ENCODE assay signal across 8 cellular contexts in genomic region chr1:206202789-206203363, GRCh38. TPM values are rescaled to one million over a fixed set of nuclear protein-coding genes. Genes with fewer than 3 reads are reported as not detected.
DNase-seq lines count a peak whose midpoint lies in the region; ATAC-seq, FAIRE-seq and TF ChIP-seq lines count a peak whose summit lies in the region.
"Not testable (repeated sequence)": the region's sequence is repeated elsewhere in the genome, so short reads cannot be mapped to it uniquely, and the experiment has no call there.

FAM72A (minus strand) TSS chr1:206202839; CDS start chr1:206202025, 814 bp downstream.

- DNase-seq in Calu3 (peak; percentile 98), midbrain (lab: John Stamatoyannopoulos, UW) (peak; percentile 99)
- DNase-seq in Jurkat, Clone E6-1 (ENCODE audit: low read depth, low spot score) = peak; percentile 99
- DNase-seq in activated CD8-positive, alpha-beta memory T cell treated with anti-CD3 and anti-CD28 coated beads, Interleukin-2, amount 50 U/mL, for 24 hours (ENCODE audit: extremely low read depth) = peak; percentile 92
- peak; percentile 74 for DNase-seq in stimulated activated CD8-positive, alpha-beta memory T cell treated with anti-CD3 and anti-CD28 coated beads, Interleukin-15, amount 100 ng/mL, for 24 hours (ENCODE audit: low read depth)

- H2AFZ ChIP-seq in OCI-LY3 (ENCODE audit: low read depth, low read length) = not testable (repeated sequence)

- H3K27ac Mint-ChIP-seq in Calu3 (ENCODE audit: unreplicated experiment) = peak within 1 kb of the TSS; percentile 80

- H3K4me1 Mint-ChIP-seq in Calu3 (ENCODE audit: low read depth, unreplicated experiment) = not testable (repeated sequence)

- peak within 1 kb of the TSS; percentile 51 for H3K4me3 ChIP-seq in Jurkat, Clone E6-1 (ENCODE audit: low read length)
- H3K4me3 ChIP-seq in OCI-LY3 (ENCODE audit: low read length) = peak within 1 kb of the TSS; percentile 73

- peak; percentile 83 for ATAC-seq in GM21786 (IDR thresholded peaks at IDR 0.05; ENCODE audit: unreplicated experiment)

- not testable (repeated sequence) for H3K9me3 Mint-ChIP-seq in Calu3 (ENCODE audit: low read depth, unreplicated experiment)

- H3K36me3 Mint-ChIP-seq in Calu3 (ENCODE audit: insufficient read depth, unreplicated experiment) = peaks cover 17% of the 10 kb centered on the region

- H3K4me3 Mint-ChIP-seq in Calu3 (ENCODE audit: low read depth, unreplicated experiment) = peak within 1 kb of the TSS; percentile 86

- H3K4me1 ChIP-seq in OCI-LY3 (ENCODE audit: low read length) = not testable (repeated sequence)

- intact Hi-C loops in Calu3 (cut with micrococcal nuclease; ENCODE audit: unreplicated experiment) = not testable (repeated sequence)

- H3K27me3 ChIP-seq in OCI-LY3 (ENCODE audit: low read depth, low read length) = not testable (repeated sequence)

- BruUV-seq in Calu3 (replicated peaks; lab: Mats Ljungman, UMichigan) = not testable (repeated sequence)

- H3K27me3 Mint-ChIP-seq in Calu3 (ENCODE audit: unreplicated experiment) = not testable (repeated sequence)

- TF ChIP-seq CTCF in Calu3 (IDR thresholded peaks at IDR 0.05; ENCODE audit: unreplicated experiment); OCI-LY3 (IDR thresholded peaks at IDR 0.05; ENCODE audit: low read depth, low read length): not testable (repeated sequence)

- H3K36me3 ChIP-seq in OCI-LY3 (replicated peaks; ENCODE audit: low read depth, low read length) = not testable (repeated sequence)

- H3K79me2 ChIP-seq in OCI-LY3 (ENCODE audit: low read length) = not testable (repeated sequence)

- CTCF ChIA-PET in Calu3 (lab: Charles Lee) = not testable (repeated sequence)

- peak within 1 kb of the TSS; percentile 61; the same call in 1 of the 2 replicates for H3K9ac ChIP-seq in OCI-LY3 (ENCODE audit: low read length)

- not testable (repeated sequence) for H4K20me1 ChIP-seq in OCI-LY3 (ENCODE audit: insufficient read depth, low read length)

- peak; percentile 99 for FAIRE-seq in endometrium (lab: Jason Lieb, UNC)

- H3K9me3 ChIP-seq in OCI-LY3 (ENCODE audit: insufficient read depth, low read length) = not testable (repeated sequence)

- H3K27ac ChIP-seq in OCI-LY3 (ENCODE audit: low read length) = peak within 1 kb of the TSS; percentile 47; the same call in 1 of the 2 replicates

- not testable (repeated sequence) for H3K4me2 ChIP-seq in OCI-LY3 (ENCODE audit: low read length)

RNA-seq across cellular contexts. Expression of gene FAM72A, which starts in this region (rescaled TPM):
- total RNA-seq in Calu3 (2022) = 17.5 and 18.3 TPM in 2 replicates
- 38.4 TPM for polyA plus RNA-seq in Jurkat, Clone E6-1 (2012; ENCODE audit: insufficient read depth, insufficient read length)

Comparison
In these comparisons a context has a peak if more than half of its experiments do, and no peak if none do; other contexts are left out.
1. Peak in every context shown above with its lines: DNase-seq, ATAC-seq, H3K4me3 ChIP-seq and H3K27ac ChIP-seq.